Comparison of ENCODE assay signal across 18 cellular contexts in the genomic region with DNA sequence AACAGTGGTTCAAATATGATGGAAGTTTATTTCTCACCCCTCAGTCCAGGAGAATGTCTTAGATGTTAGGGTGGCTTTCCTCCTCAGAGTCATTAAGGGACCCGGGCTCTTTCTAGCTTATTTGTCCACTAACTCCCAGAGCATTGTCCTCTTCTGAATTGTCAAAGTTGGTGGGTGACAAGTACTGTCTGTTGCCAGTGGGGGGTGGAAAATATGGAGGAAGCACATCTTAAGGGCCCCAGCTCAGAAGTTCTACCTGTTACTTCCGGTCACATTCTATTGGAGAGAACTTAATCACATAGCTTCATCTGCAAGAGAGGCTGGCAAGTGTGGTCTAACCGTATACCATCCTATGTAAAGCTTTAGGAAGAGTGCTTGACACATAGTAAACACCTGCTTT. TPM values are rescaled to one million over a fixed set of nuclear protein-coding genes. Genes with fewer than 3 reads are reported as not detected.
DNase-seq lines count a peak whose midpoint lies in the region; ATAC-seq and TF ChIP-seq lines count a peak whose summit lies in the region.
"Had no signal": no experiment of that assay in that cellular context is flagged by ENCODE, and none has a peak within 500 bp of the region (broad histone marks: within the 10 kb centered on the region; RNA-seq: fewer than 3 reads in every experiment).

No MANE protein-coding gene starts in this region.

- DNase-seq in heart right ventricle (no peak), cardiac septum (ENCODE audit: low spot score) (no peak), chondrocyte (ENCODE audit: low spot score) (no peak), transverse colon (no peak), HEK293T (ENCODE audit: extremely low spot score) (no peak), posterior cingulate gyrus (no peak), MG63 (no peak)
- DNase-seq: activated CD4-positive, alpha-beta T cell treated with anti-CD3 and anti-CD28 coated beads, Interleukin-2, amount 50 U/mL, for 4 hours; activated naive CD4-positive, alpha-beta T cell treated with anti-CD3 and anti-CD28 coated beads, Interleukin-2, amount 50 U/mL, for 16 hours; dermis blood vessel endothelial cell; lower lobe of right lung; naive B cell; NCI-H2029 treated with DMSO at 0.1 percent for 48 hours; stimulated activated CD4-positive, alpha-beta T cell treated with anti-CD3 and anti-CD28 coated beads, Interleukin-12 subunit alpha, Interleukin-12 subunit beta, amount 100 ng/mL, for 4 hours had no signal

- no peaks in the 10 kb centered on the region for H3K27me3 ChIP-seq in heart right ventricle
- no peaks in the 10 kb centered on the region for H3K27me3 ChIP-seq in transverse colon
- no peaks in the 10 kb centered on the region for H3K27me3 ChIP-seq in MG63

- H3K4me1 Mint-ChIP-seq in chondrocyte (ENCODE audit: low read depth) (peaks cover 70% of the 10 kb centered on the region), nephron (peaks cover 46% of the 10 kb centered on the region)

- no peak for ATAC-seq in heart right ventricle
- ATAC-seq: GM23338 had no signal

- H3K36me3 ChIP-seq in heart right ventricle (peaks cover 0 to 4% (median 0%) of the 10 kb centered on the region in 9 donors), transverse colon (no peaks in the 10 kb centered on the region), MG63 (peaks cover 51% of the 10 kb centered on the region)
- H3K36me3 ChIP-seq: lower lobe of right lung had no signal

- TF ChIP-seq POLR2A in transverse colon (IDR thresholded peaks at IDR 0.05): no peak

- in situ Hi-C loops in transverse colon (cut with MboI; ENCODE audit: low pct_ligation_motif_present in 1 of 4, low pct_unique_long_range_greater_than_20kb in 1 of 4, low sequenced_read_pairs in 3 of 4): no loop called here

- POLR2A ChIA-PET in HEK293T (lab: Yijun Ruan, JAX): interaction anchor here (1.7 kb wide), 1 partner anchor 47 kb away, joined by 6 read pairs; no protein-coding TSS in a partner anchor

- H3K27ac ChIP-seq in heart right ventricle (peak overlapping the region in 7 of 10 donors; percentile 9 to 96 (median 61)), transverse colon (peak overlapping the region; percentile 1 to 62 (median 28))
- H3K27ac ChIP-seq: lower lobe of right lung, RWPE1 had no signal

- no peak overlapping the region for H3K4me3 Mint-ChIP-seq in chondrocyte (ENCODE audit: unreplicated experiment)
- no peak overlapping the region for H3K4me3 Mint-ChIP-seq in nephron
- H3K4me3 Mint-ChIP-seq: CD14-positive monocyte, GM23338 had no signal

- no peaks in the 10 kb centered on the region for H3K27me3 Mint-ChIP-seq in chondrocyte (ENCODE audit: low read depth)
- no peaks in the 10 kb centered on the region for H3K27me3 Mint-ChIP-seq in nephron (ENCODE audit: low read depth)
- H3K27me3 Mint-ChIP-seq: naive B cell had no signal

- 44 to 55% methylated on average over 3 of the region's 3 CpGs for WGBS in heart right ventricle, 2 donors
- WGBS in transverse colon (ENCODE audit: low coverage in 1 of 2), 2 donors: 79% methylated on average over 3 of the region's 3 CpGs; no CpG with 5 or more reads in 1 of the 2 donors

- TF ChIP-seq CTCF in heart right ventricle (IDR thresholded peaks at IDR 0.05) (no peak), chondrocyte (IDR thresholded peaks at IDR 0.05) (no peak), nephron (IDR thresholded peaks at IDR 0.05; ENCODE audit: unreplicated experiment in 3 of 3) (no peak), transverse colon (IDR thresholded peaks at IDR 0.05) (no peak)

- H3K36me3 Mint-ChIP-seq in chondrocyte (ENCODE audit: low read depth) (peaks cover 2% of the 10 kb centered on the region), nephron (ENCODE audit: low read depth) (peaks cover 19% of the 10 kb centered on the region)

- H3K4me1 ChIP-seq in heart right ventricle (peaks cover 7 to 84% (median 74%) of the 10 kb centered on the region in 9 donors), transverse colon (peaks cover 4 to 45% (median 18%) of the 10 kb centered on the region in 4 donors)

- CTCF ChIA-PET in HEK293T (lab: Yijun Ruan, JAX): interaction anchor here (0.6 to 1.1 kb wide), 5 partner anchors 65 to 1611 kb away, joined by 3 to 4 read pairs (median 4); no protein-coding TSS in a partner anchor

- no peak for TF ChIP-seq EP300 in transverse colon (IDR thresholded peaks at IDR 0.05; ENCODE audit: low read depth)

- H3K4me3 ChIP-seq in heart right ventricle (no peak overlapping the region), transverse colon (no peak overlapping the region), MG63 (no peak overlapping the region)
- H3K4me3 ChIP-seq: GM23338, lower lobe of right lung had no signal

- intact Hi-C loops in heart right ventricle (cut with DNase I) (loop anchor here in 1 of 10 donors (10.0 kb wide), 1 partner anchor 72 kb away; no protein-coding TSS in a partner anchor), cardiac septum (cut with DNase I) (no loop called here), transverse colon (cut with DNase I; ENCODE audit: low total_unique reads) (no loop called here), posterior cingulate gyrus (cut with DNase I) (no loop called here)

- H3K9me3 Mint-ChIP-seq in chondrocyte (ENCODE audit: low read depth) (no peaks in the 10 kb centered on the region), nephron (no peaks in the 10 kb centered on the region)
- H3K9me3 Mint-ChIP-seq: CD14-positive monocyte, GM23338, naive B cell had no signal

- H3K27ac Mint-ChIP-seq in chondrocyte (ENCODE audit: unreplicated experiment) (peak overlapping the region; percentile 22), nephron (peak overlapping the region; percentile 24 to 52 (median 51))
- H3K27ac Mint-ChIP-seq: CD14-positive monocyte, GM23338 had no signal

- H3K9me3 ChIP-seq in heart right ventricle (no peaks in the 10 kb centered on the region), transverse colon (no peaks in the 10 kb centered on the region), MG63 (no peaks in the 10 kb centered on the region)
- H3K9me3 ChIP-seq: lower lobe of right lung had no signal

TF ChIP-seq in HEK293T, 16 proteins besides CTCF, POLR2A, EP300 and RAD21:
- no peak for TF ChIP-seq LEF1 (IDR thresholded peaks at IDR 0.05; ENCODE audit: borderline replicate concordance)
- TF ChIP-seq ZNF384 (IDR thresholded peaks at IDR 0.05): no peak
- TF ChIP-seq SP1 (IDR thresholded peaks at IDR 0.05): no peak
- TF ChIP-seq HDGF (IDR thresholded peaks at IDR 0.05; ENCODE audit: borderline replicate concordance): no peak
- TF ChIP-seq, protein P1, sequence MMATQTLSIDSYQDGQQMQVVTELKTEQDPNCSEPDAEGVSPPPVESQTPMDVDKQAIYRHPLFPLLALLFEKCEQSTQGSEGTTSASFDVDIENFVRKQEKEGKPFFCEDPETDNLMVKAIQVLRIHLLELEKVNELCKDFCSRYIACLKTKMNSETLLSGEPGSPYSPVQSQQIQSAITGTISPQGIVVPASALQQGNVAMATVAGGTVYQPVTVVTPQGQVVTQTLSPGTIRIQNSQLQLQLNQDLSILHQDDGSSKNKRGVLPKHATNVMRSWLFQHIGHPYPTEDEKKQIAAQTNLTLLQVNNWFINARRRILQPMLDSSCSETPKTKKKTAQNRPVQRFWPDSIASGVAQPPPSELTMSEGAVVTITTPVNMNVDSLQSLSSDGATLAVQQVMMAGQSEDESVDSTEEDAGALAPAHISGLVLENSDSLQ (IDR thresholded peaks at IDR 0.05): no peak
- no peak for TF ChIP-seq ELF4 (IDR thresholded peaks at IDR 0.05)
- no peak for TF ChIP-seq SUZ12 (IDR thresholded peaks at IDR 0.05)
- no peak for TF ChIP-seq FOXK2 (IDR thresholded peaks at IDR 0.05)

RNA-seq across cellular contexts. Expression of a gene that starts 7.1 kb away (rescaled TPM):
- 100 to 1,000 TPM; 256 to 511 (median 353) TPM for total RNA-seq in heart right ventricle
- polyA plus RNA-seq in heart right ventricle: 100 to 1,000 TPM in 1 of 2 donors, 10 to 100 TPM in 1; 90.8 to 308 TPM
- total RNA-seq in cardiac septum: 316 TPM
- total RNA-seq in chondrocyte: 282 to 430 TPM (median 411 TPM) in 3 replicates
- total RNA-seq in transverse colon: 100 to 1,000 TPM in 1 of 4 donors, 10 to 100 TPM in 3; 52.4 to 107 (median 65.0) TPM
- 348 and 588 TPM in 2 replicates for total RNA-seq in MG63 (2014; rRNA removed; shearing (Covaris generic); ENCODE audit: low replicate concordance)
